10 cellular contexts compared by ENCODE assay signal in the genomic region with DNA sequence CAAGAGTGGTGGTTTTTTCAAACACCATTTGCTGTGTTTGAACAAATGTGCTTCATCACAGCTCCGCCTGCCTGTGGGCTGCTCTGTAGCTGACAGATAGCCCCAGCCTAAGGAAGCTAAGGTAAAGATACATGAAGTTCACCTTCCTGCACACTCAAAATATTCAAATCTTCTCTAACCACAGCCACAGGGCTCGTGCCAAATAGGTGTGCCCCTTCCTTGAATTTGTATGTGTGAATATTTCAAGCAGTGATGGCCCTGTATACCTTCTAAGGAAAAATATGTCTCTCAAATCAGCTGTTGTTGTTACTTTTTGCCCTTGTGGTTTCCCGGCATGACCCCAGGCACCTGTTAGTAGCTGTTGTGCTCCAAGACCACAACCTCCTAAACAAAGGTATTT.
DNase-seq lines count a peak whose midpoint lies in the region; ATAC-seq, FAIRE-seq and TF ChIP-seq lines count a peak whose summit lies in the region.
"Had no signal": no experiment of that assay in that cellular context is flagged by ENCODE, and none has a peak within 500 bp of the region (broad histone marks: within the 10 kb centered on the region; RNA-seq: fewer than 3 reads in every experiment).

No MANE protein-coding gene starts in this region.

- intact Hi-C loops in head of caudate nucleus (cut with DNase I), result no loop called here
- intact Hi-C loops in PC-9 (cut with micrococcal nuclease; ENCODE audit: unreplicated experiment), result no loop called here

- DNase-seq in GM12891 (ENCODE audit: insufficient read length, low spot score) (no peak), SW480 (ENCODE audit: low spot score) (peak; percentile 50), mesenchymal stem cell (no peak), head of caudate nucleus (no peak), WERI-Rb-1 (no peak), trophoblast cell (no peak), PC-9 (no peak)

- no peak overlapping the region for H3K27ac ChIP-seq in mesenchymal stem cell (ENCODE audit: low read length, poor library complexity, severe bottlenecking)
- H3K27ac ChIP-seq in WERI-Rb-1, result no peak overlapping the region
- no peak overlapping the region for H3K27ac ChIP-seq in trophoblast cell (ENCODE audit: low read depth, low read length)
- H3K27ac ChIP-seq in PC-9, result no peak overlapping the region
- H3K27ac ChIP-seq: RWPE1 had no signal

- no peak overlapping the region for H4K8ac ChIP-seq in mesenchymal stem cell (ENCODE audit: low read length)
- no peak overlapping the region for H4K8ac ChIP-seq in trophoblast cell (ENCODE audit: low read depth, low read length)

- H2BK15ac ChIP-seq in mesenchymal stem cell (ENCODE audit: low read depth, poor library complexity, severe bottlenecking), result no peak overlapping the region

- no TSS peak for BruUV-seq in PC-9 (replicated peaks; lab: Mats Ljungman, UMichigan)

- H3K27me3 ChIP-seq in mesenchymal stem cell (ENCODE audit: control insufficient read depth in 1 of 2, insufficient read depth in 1 of 2, low read length in 2 of 2) (no peaks in the 10 kb centered on the region), WERI-Rb-1 (ENCODE audit: insufficient read depth, low read depth, severe bottlenecking) (no peaks in the 10 kb centered on the region), trophoblast cell (ENCODE audit: insufficient read depth, low read length) (no peaks in the 10 kb centered on the region), PC-9 (ENCODE audit: insufficient read depth, low read depth) (no peaks in the 10 kb centered on the region)

- peak; percentile 43 for ATAC-seq in GM21447 (IDR thresholded peaks at IDR 0.05; ENCODE audit: unreplicated experiment)

- H3K36me3 ChIP-seq in mesenchymal stem cell (ENCODE audit: control insufficient read depth in 1 of 2, insufficient read depth in 2 of 2, low read depth in 1 of 2, low read length in 2 of 2), result no peaks in the 10 kb centered on the region
- no peaks in the 10 kb centered on the region for H3K36me3 ChIP-seq in WERI-Rb-1
- H3K36me3 ChIP-seq in trophoblast cell (ENCODE audit: control insufficient read depth in 1 of 2, insufficient read depth in 2 of 2, low read length in 2 of 2), result no peaks in the 10 kb centered on the region
- no peaks in the 10 kb centered on the region for H3K36me3 ChIP-seq in PC-9 (ENCODE audit: low read depth)

- H2AFZ ChIP-seq in mesenchymal stem cell (ENCODE audit: low read depth, low read length), result no peak overlapping the region
- H2AFZ ChIP-seq in trophoblast cell (ENCODE audit: insufficient read depth, low read length, poor library complexity), result no peak overlapping the region
- no peak overlapping the region for H2AFZ ChIP-seq in PC-9

- H2AK5ac ChIP-seq in mesenchymal stem cell (ENCODE audit: low read length, severe bottlenecking) (no peak overlapping the region), trophoblast cell (ENCODE audit: low read length) (no peak overlapping the region)

- H3K9ac ChIP-seq in mesenchymal stem cell (ENCODE audit: low read length), result peak overlapping the region; percentile 70
- no peak overlapping the region for H3K9ac ChIP-seq in trophoblast cell (ENCODE audit: low read length)

- H4K91ac ChIP-seq in mesenchymal stem cell (ENCODE audit: low read length) (no peak overlapping the region), trophoblast cell (ENCODE audit: low read depth, low read length) (no peak overlapping the region)

- H3K4me3 ChIP-seq in mesenchymal stem cell (ENCODE audit: insufficient read depth in 1 of 2, low read depth in 1 of 2, low read length in 2 of 2) (no peak overlapping the region), WERI-Rb-1 (ENCODE audit: low read depth, low read length) (no peak overlapping the region), trophoblast cell (ENCODE audit: low read depth, low read length) (no peak overlapping the region), PC-9 (no peak overlapping the region)

- H3K4ac ChIP-seq in mesenchymal stem cell (ENCODE audit: low read depth in 1 of 2, low read length in 2 of 2), result no peak overlapping the region
- H3K4ac ChIP-seq in trophoblast cell (ENCODE audit: low read depth, low read length), result no peak overlapping the region

- H3K14ac ChIP-seq in mesenchymal stem cell (ENCODE audit: low read length in 2 of 2) (no peak overlapping the region), trophoblast cell (ENCODE audit: low read length) (no peak overlapping the region)

- no peak for TF ChIP-seq POLR2A in GM12891 (IDR thresholded peaks at IDR 0.05; ENCODE audit: low read depth, low read length)

- H3K23ac ChIP-seq in mesenchymal stem cell (ENCODE audit: low read length in 2 of 2) (no peak overlapping the region), trophoblast cell (ENCODE audit: low read length) (no peak overlapping the region)

- CTCF ChIA-PET in PC-9 (lab: Charles Lee), result interaction anchor here (0.8 kb wide), 1 partner anchor 70 kb away, joined by 3 read pairs; no protein-coding TSS in a partner anchor

- no peaks in the 10 kb centered on the region for H4K20me1 ChIP-seq in PC-9 (ENCODE audit: insufficient read depth)

- H2BK12ac ChIP-seq in mesenchymal stem cell (ENCODE audit: low read length in 2 of 2), result no peak overlapping the region
- H2BK12ac ChIP-seq in trophoblast cell (ENCODE audit: low read length), result no peak overlapping the region

- H2BK5ac ChIP-seq in mesenchymal stem cell (ENCODE audit: low read depth, low read length, poor library complexity, severe bottlenecking) (no peak overlapping the region), trophoblast cell (ENCODE audit: low read depth, low read length, poor library complexity) (no peak overlapping the region)

- FAIRE-seq in GM12891 (lab: Jason Lieb, UNC), result peak; percentile 84
- FAIRE-seq: G401.6 had no signal

- TF ChIP-seq CTCF in WERI-Rb-1 (IDR thresholded peaks at IDR 0.05; ENCODE audit: low read depth, low read length) (no peak), PC-9 (conservative IDR thresholded peaks at IDR 0.05) (no peak)

- H3K18ac ChIP-seq in mesenchymal stem cell (ENCODE audit: low read depth in 1 of 2, low read length in 2 of 2) (no peak overlapping the region), trophoblast cell (ENCODE audit: low read length) (no peak overlapping the region)

- no peak overlapping the region for H4K12ac ChIP-seq in trophoblast cell (ENCODE audit: low read depth, low read length)

- H3F3A ChIP-seq in PC-9 (ENCODE audit: insufficient read depth, low read depth), result no peaks in the 10 kb centered on the region

- H2BK120ac ChIP-seq in mesenchymal stem cell (ENCODE audit: low read depth, low read length) (no peak overlapping the region), trophoblast cell (ENCODE audit: insufficient read depth, low read length, poor library complexity) (no peak overlapping the region)

- H3K4me1 ChIP-seq in mesenchymal stem cell (ENCODE audit: control insufficient read depth, insufficient read depth, low read depth, low read length) (no peaks in the 10 kb centered on the region), trophoblast cell (ENCODE audit: control insufficient read depth in 1 of 2, insufficient read depth in 2 of 2, low read length in 2 of 2) (no peaks in the 10 kb centered on the region), PC-9 (replicated peaks; ENCODE audit: insufficient read depth) (no peaks in the 10 kb centered on the region)

- H3K9me3 ChIP-seq in mesenchymal stem cell (ENCODE audit: control insufficient read depth, low read length) (no peaks in the 10 kb centered on the region), WERI-Rb-1 (ENCODE audit: severe bottlenecking) (no peaks in the 10 kb centered on the region), trophoblast cell (ENCODE audit: insufficient read depth, low read depth, low read length) (no peaks in the 10 kb centered on the region), PC-9 (ENCODE audit: insufficient read depth, low read depth) (no peaks in the 10 kb centered on the region)

- POLR2A ChIA-PET in PC-9 (lab: Charles Lee; ENCODE audit: unreplicated experiment), result no interaction called here

- H3K9me2 ChIP-seq in PC-9 (ENCODE audit: insufficient read depth), result no peaks in the 10 kb centered on the region

- no peaks in the 10 kb centered on the region for H3K79me2 ChIP-seq in trophoblast cell (ENCODE audit: control insufficient read depth, insufficient read depth, low read length, poor library complexity)
- no peaks in the 10 kb centered on the region for H3K79me2 ChIP-seq in PC-9 (ENCODE audit: low read depth)

- H3K79me1 ChIP-seq in mesenchymal stem cell (replicated peaks; ENCODE audit: low read length, poor library complexity, severe bottlenecking) (no peaks in the 10 kb centered on the region), trophoblast cell (ENCODE audit: low read length) (no peaks in the 10 kb centered on the region)

- H3K4me2 ChIP-seq in mesenchymal stem cell (ENCODE audit: low read length, poor library complexity, severe bottlenecking) (no peak overlapping the region), trophoblast cell (ENCODE audit: low read length) (no peak overlapping the region), PC-9 (no peak overlapping the region)

- WGBS in mesenchymal stem cell, result 100% methylated on average over 2 of the region's 3 CpGs
- WGBS in trophoblast cell (ENCODE audit: extremely low coverage, insufficient coverage, insufficient read length), result no CpG with 5 or more reads among the region's 3 CpGs

TF ChIP-seq in GM12891, 5 proteins besides CTCF, POLR2A, EP300 and RAD21:
- TF ChIP-seq PAX5 (IDR thresholded peaks at IDR 0.05; ENCODE audit: insufficient read depth, low read length, severe bottlenecking) (no peak), TAF1 (IDR thresholded peaks at IDR 0.05; ENCODE audit: low read depth, low read length) (no peak), SPI1 (IDR thresholded peaks at IDR 0.05; ENCODE audit: low read depth, low read length) (no peak), POLR2AphosphoS5 (IDR thresholded peaks at IDR 0.05; ENCODE audit: low read depth, low read length) (no peak), POU2F2 (IDR thresholded peaks at IDR 0.05; ENCODE audit: low read depth, low read length) (no peak)
